Comparison of ENCODE assay signal across 16 cellular contexts in genomic region chr17:62898239-62898864, GRCh38.
A peak's percentile ranks its signal among the peaks of the same experiment; 100 is the strongest.
DNase-seq lines count a peak whose midpoint lies in the region; ATAC-seq and TF ChIP-seq lines count a peak whose summit lies in the region.
"Had no signal": no experiment of that assay in that cellular context is flagged by ENCODE, and none has a peak within 500 bp of the region (broad histone marks: within the 10 kb centered on the region; RNA-seq: fewer than 3 reads in every experiment).

No MANE protein-coding gene starts in this region.

- POLR2A ChIA-PET in IMR-90 (lab: Charles Lee; ENCODE audit: unreplicated experiment), result no interaction called here
- POLR2A ChIA-PET in Caco-2 (lab: Charles Lee), result no interaction called here

- H2BK5ac ChIP-seq in IMR-90 (ENCODE audit: low read depth, low read length, poor library complexity, severe bottlenecking), result no peak overlapping the region

- H3K79me1 ChIP-seq in IMR-90 (ENCODE audit: low read depth in 1 of 2, low read length in 2 of 2), result no peaks in the 10 kb centered on the region

- no peak overlapping the region for H4K8ac ChIP-seq in IMR-90 (ENCODE audit: low read depth in 2 of 2, low read length in 2 of 2)

- dilution Hi-C loops in IMR-90 (cut with HindIII; ENCODE audit: low sequenced_read_pairs, unreplicated experiment), result no loop called here
- dilution Hi-C loops in mammary epithelial cell (cut with HindIII; ENCODE audit: low sequenced_read_pairs), result loop anchor here (5.0 kb wide), 1 partner anchor 34 kb away; no protein-coding TSS in a partner anchor

- H4K91ac ChIP-seq in IMR-90 (ENCODE audit: insufficient read depth, low read depth, low read length), result no peak overlapping the region

- H3K9me3 ChIP-seq in IMR-90 (ENCODE audit: control insufficient read depth, insufficient read depth, low read length), result no peaks in the 10 kb centered on the region
- H3K9me3 ChIP-seq in mammary epithelial cell (replicated peaks; ENCODE audit: insufficient read depth, low read length), result no peaks in the 10 kb centered on the region
- H3K9me3 ChIP-seq in skeletal muscle satellite cell (replicated peaks; ENCODE audit: low read length), result no peaks in the 10 kb centered on the region
- no peaks in the 10 kb centered on the region for H3K9me3 ChIP-seq in Caco-2
- H3K9me3 ChIP-seq: sigmoid colon, suprapubic skin had no signal

- H3K23ac ChIP-seq in IMR-90 (ENCODE audit: low read depth, low read length), result no peak overlapping the region

- H3K18ac ChIP-seq in IMR-90 (ENCODE audit: low read depth, low read length), result no peak overlapping the region

- H2BK15ac ChIP-seq in IMR-90 (ENCODE audit: low read depth, low read length), result no peak overlapping the region

- H3K4me2 ChIP-seq in IMR-90 (ENCODE audit: low read depth, low read length), result no peak overlapping the region
- peak overlapping the region; percentile 43 for H3K4me2 ChIP-seq in mammary epithelial cell (ENCODE audit: insufficient read depth, low read depth, low read length)
- H3K4me2 ChIP-seq in skeletal muscle satellite cell (ENCODE audit: low read length), result peak overlapping the region; percentile 63

- H3K27me3 Mint-ChIP-seq in Caco-2 (ENCODE audit: insufficient read depth, unreplicated experiment), result peaks cover 2% of the 10 kb centered on the region

- no peaks in the 10 kb centered on the region for H3K36me3 ChIP-seq in IMR-90 (ENCODE audit: control insufficient read depth, insufficient read depth, low read length)
- no peaks in the 10 kb centered on the region for H3K36me3 ChIP-seq in mammary epithelial cell (ENCODE audit: insufficient read depth, low read length)
- no peaks in the 10 kb centered on the region for H3K36me3 ChIP-seq in skeletal muscle satellite cell (ENCODE audit: insufficient read depth, low read length)
- H3K36me3 ChIP-seq in Caco-2 (ENCODE audit: control insufficient read depth, insufficient read depth, low read length), result no peaks in the 10 kb centered on the region
- H3K36me3 ChIP-seq: sigmoid colon, suprapubic skin had no signal

- no peak overlapping the region for H3K14ac ChIP-seq in IMR-90 (replicated peaks; ENCODE audit: low read depth, low read length)

- TF ChIP-seq POLR2A in IMR-90 (IDR thresholded peaks at IDR 0.05; ENCODE audit: low read depth, low read length), result no peak

- 90% methylated on average over 8 of the region's 13 CpGs; no CpG with 5 or more reads in 1 of the 2 experiments for WGBS in IMR-90 (ENCODE audit: extremely low coverage in 2 of 2, insufficient read length in 1 of 2), 2 experiments
- 10% methylated on average over 13 of the region's 13 CpGs for WGBS in mammary epithelial cell (ENCODE audit: low coverage, missing lambda C conversion rate)

- no peaks in the 10 kb centered on the region for H4K20me1 ChIP-seq in IMR-90 (ENCODE audit: insufficient read depth, low read length)
- no peaks in the 10 kb centered on the region for H4K20me1 ChIP-seq in mammary epithelial cell (ENCODE audit: insufficient read depth, low read length)

- no peak overlapping the region for H2BK20ac ChIP-seq in IMR-90 (ENCODE audit: low read depth, low read length)

- no TSS peak for BruUV-seq in IMR-90 (replicated peaks; lab: Mats Ljungman, UMichigan)
- no TSS peak for BruUV-seq in mammary epithelial cell (replicated peaks; lab: Mats Ljungman, UMichigan)
- no TSS peak for BruUV-seq in Caco-2 (replicated peaks; lab: Mats Ljungman, UMichigan)

- no peak overlapping the region for H3K27ac Mint-ChIP-seq in Caco-2 (ENCODE audit: unreplicated experiment)
- H3K27ac Mint-ChIP-seq: activated CD8-positive, alpha-beta T cell treated with anti-CD3 and anti-CD28 coated beads for 36 hours had no signal

- H3K4me3 ChIP-seq in IMR-90 (ENCODE audit: insufficient read depth, low read depth, low read length) (no peak overlapping the region), mammary epithelial cell (replicated peaks in 1 of 3; ENCODE audit: insufficient read depth in 1 of 3, low read depth in 2 of 3, low read length in 3 of 3) (no peak overlapping the region), skeletal muscle satellite cell (ENCODE audit: low read length) (peak overlapping the region; percentile 46), Caco-2 (ENCODE audit: low read depth, low read length) (no peak overlapping the region)
- H3K4me3 ChIP-seq: sigmoid colon, suprapubic skin had no signal

- 0 out of 2 replicates have a peak overlapping the region, but pooled peaks have one; percentile 9 for H2AK5ac ChIP-seq in IMR-90 (ENCODE audit: low read depth, low read length)

- in situ Hi-C loops in IMR-90 (cut with MboI; ENCODE audit: low sequenced_read_pairs), result no loop called here
- in situ Hi-C loops in mammary epithelial cell (cut with MboI; ENCODE audit: low sequenced_read_pairs in 2 of 2), result loop anchor here (10.0 kb wide), 2 partner anchors 56 to 66 kb away; partner anchors contain the start of gene TANC2 (in 1 of the 2)

- H3K9ac ChIP-seq in IMR-90 (ENCODE audit: low read depth, low read length) (no peak overlapping the region), mammary epithelial cell (ENCODE audit: insufficient read depth, low read length) (no peak overlapping the region), skeletal muscle satellite cell (ENCODE audit: low read depth, low read length) (peak overlapping the region; percentile 16)

- H3K9me3 Mint-ChIP-seq in Caco-2 (ENCODE audit: unreplicated experiment), result no peaks in the 10 kb centered on the region
- H3K9me3 Mint-ChIP-seq: activated CD8-positive, alpha-beta T cell treated with anti-CD3 and anti-CD28 coated beads for 36 hours had no signal

- intact Hi-C loops in IMR-90 (cut with micrococcal nuclease) (no loop called here), mammary epithelial cell (cut with micrococcal nuclease) (loop anchor here (5.0 kb wide), 1 partner anchor 121 kb away; no protein-coding TSS in a partner anchor), left ventricle myocardium superior (cut with micrococcal nuclease) (no loop called here), Caco-2 (cut with micrococcal nuclease; ENCODE audit: unreplicated experiment) (no loop called here)

- no peaks in the 10 kb centered on the region for H3K36me3 Mint-ChIP-seq in Caco-2 (ENCODE audit: insufficient read depth, unreplicated experiment)

- no peak overlapping the region for H2AK9ac ChIP-seq in IMR-90 (replicated peaks; ENCODE audit: low read depth, low read length, poor library complexity)

- CTCF ChIA-PET in IMR-90 (lab: Yijun Ruan, JAX), result no interaction called here
- CTCF ChIA-PET in mammary epithelial cell (lab: Charles Lee; ENCODE audit: low non-redundant PET), result no interaction called here
- CTCF ChIA-PET in Caco-2 (lab: Charles Lee), result no interaction called here

- H3K79me2 ChIP-seq in mammary epithelial cell (ENCODE audit: insufficient read depth, low read length), result no peaks in the 10 kb centered on the region

- no peak overlapping the region for H4K5ac ChIP-seq in IMR-90 (ENCODE audit: low read depth, low read length)

- H3K27me3 ChIP-seq in IMR-90 (ENCODE audit: control insufficient read depth, insufficient read depth, low read length) (no peaks in the 10 kb centered on the region), mammary epithelial cell (ENCODE audit: insufficient read depth, low read length) (no peaks in the 10 kb centered on the region), skeletal muscle satellite cell (ENCODE audit: control insufficient read depth, insufficient read depth, low read length) (no peaks in the 10 kb centered on the region), Caco-2 (replicated peaks; ENCODE audit: control insufficient read depth, insufficient read depth, low read length) (no peaks in the 10 kb centered on the region)
- H3K27me3 ChIP-seq: sigmoid colon, suprapubic skin had no signal

- H3K4ac ChIP-seq in IMR-90 (ENCODE audit: low read depth, low read length), result no peak overlapping the region

- no peak overlapping the region for H3K4me3 Mint-ChIP-seq in Caco-2 (ENCODE audit: unreplicated experiment)
- H3K4me3 Mint-ChIP-seq: activated CD8-positive, alpha-beta T cell treated with anti-CD3 and anti-CD28 coated beads for 36 hours had no signal

- H3K4me1 ChIP-seq in IMR-90 (ENCODE audit: control insufficient read depth, insufficient read depth, low read length), result 0 out of 2 replicates have a peak, but pooled peaks cover 3% of the 10 kb centered on the region
- H3K4me1 ChIP-seq in mammary epithelial cell (ENCODE audit: insufficient read depth, low read length), result peaks cover 25% of the 10 kb centered on the region
- peaks cover 24% of the 10 kb centered on the region for H3K4me1 ChIP-seq in skeletal muscle satellite cell (ENCODE audit: control insufficient read depth, insufficient read depth, low read length)
- 0 out of 2 replicates have a peak, but pooled peaks cover 6% of the 10 kb centered on the region for H3K4me1 ChIP-seq in Caco-2

- ATAC-seq in IMR-90 (ENCODE audit: low read depth) (no peak), left ventricle myocardium superior (peak; percentile 49), GM21528 (IDR thresholded peaks at IDR 0.05; ENCODE audit: low FRiP score, unreplicated experiment) (no peak), GM21423 (IDR thresholded peaks at IDR 0.05; ENCODE audit: unreplicated experiment) (no peak)
- ATAC-seq: activated CD8-positive, alpha-beta T cell treated with anti-CD3 and anti-CD28 coated beads for 36 hours; Panc1 had no signal

- TF ChIP-seq RAD21 in IMR-90 (IDR thresholded peaks at IDR 0.05; ENCODE audit: low read length), result no peak

- H3K4me1 Mint-ChIP-seq in Caco-2 (ENCODE audit: low read depth, unreplicated experiment), result no peaks in the 10 kb centered on the region

- peak overlapping the region; percentile 65 for H2AFZ ChIP-seq in IMR-90 (replicated peaks; ENCODE audit: low read length, poor library complexity)
- H2AFZ ChIP-seq in mammary epithelial cell (ENCODE audit: low read depth, low read length), result peak overlapping the region; percentile 89

- DNase-seq in IMR-90 (no peak), mammary epithelial cell (no peak), left ventricle myocardium superior (peak; percentile 33), NCI-H2196 treated with DMSO at 0.1 percent for 48 hours (lab: John Stamatoyannopoulos, UW; ENCODE audit: unreplicated experiment) (no peak), Caco-2 (no peak)
- DNase-seq: activated CD8-positive, alpha-beta T cell treated with anti-CD3 and anti-CD28 coated beads for 36 hours; GOT3; NCI-H1048; NCI-H510A; sigmoid colon; T1000 had no signal

- H2BK120ac ChIP-seq in IMR-90 (ENCODE audit: low read depth, low read length), result no peak overlapping the region

- H3K27ac ChIP-seq in IMR-90 (ENCODE audit: insufficient read depth, low read length) (no peak overlapping the region), mammary epithelial cell (ENCODE audit: insufficient read depth, low read depth, low read length) (no peak overlapping the region)
- H3K27ac ChIP-seq: suprapubic skin had no signal

- TF ChIP-seq CTCF in IMR-90 (conservative IDR thresholded peaks at IDR 0.05; ENCODE audit: low read depth, low read length) (no peak), mammary epithelial cell (conservative IDR thresholded peaks at IDR 0.05 in 1 of 2, IDR thresholded peaks at IDR 0.05 in 1 of 2; ENCODE audit: extremely low read depth in 1 of 2, insufficient read depth in 1 of 2, low read depth in 1 of 2, low read length in 2 of 2) (no peak), Caco-2 (IDR thresholded peaks at IDR 0.05; ENCODE audit: insufficient read depth in 1 of 2, low read depth in 1 of 2, low read length in 1 of 2, severe bottlenecking in 1 of 2, unreplicated experiment in 1 of 2) (no peak)

- no peak overlapping the region for H3K56ac ChIP-seq in IMR-90 (ENCODE audit: extremely low read depth, insufficient read depth, low read length)

- no peaks in the 10 kb centered on the region for H3K9me1 ChIP-seq in IMR-90 (ENCODE audit: insufficient read depth, low read length)
